1 cellular context compared by ENCODE assay signal in genomic region chr4:110631582-110632505, GRCh38.
TF ChIP-seq lines count a peak whose summit lies in the region.

No MANE protein-coding gene starts in this region.

TF ChIP-seq in H1, 55 proteins besides CTCF, POLR2A, EP300 and RAD21 (continued from another document):
- peak; percentile 33; the same call in 1 of the 2 replicates for TF ChIP-seq TAF1 (IDR thresholded peaks at IDR 0.05; ENCODE audit: low read depth, low read length)
